In the genomic region with DNA sequence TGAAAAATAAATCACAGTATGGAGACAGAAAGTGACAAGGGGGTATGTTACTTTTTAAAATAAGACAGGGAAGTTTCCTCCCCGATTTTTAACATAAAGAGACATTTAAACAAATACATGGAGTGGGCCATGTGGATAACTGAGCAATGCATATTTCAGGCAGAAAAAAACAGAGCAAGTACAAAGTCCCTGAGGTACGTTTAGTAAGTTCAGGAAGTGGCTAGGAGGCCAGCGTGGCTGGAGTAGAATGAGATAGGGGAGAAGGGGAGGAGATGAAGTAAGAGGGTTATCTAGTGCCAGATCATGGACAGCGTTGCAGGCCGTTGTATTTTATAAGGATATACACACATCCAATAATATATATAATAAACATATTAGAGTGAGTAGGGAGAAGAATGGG, we compare ENCODE assay signal across 33 cellular contexts.
"Had no signal": no experiment of that assay in that cellular context is flagged by ENCODE, and none has a peak within 500 bp of the region (broad histone marks: within the 10 kb centered on the region; RNA-seq: fewer than 3 reads in every experiment).

No MANE protein-coding gene starts in this region.

- H3K27me3 ChIP-seq: ascending aorta, cardiac muscle cell had no signal

- H3K27ac ChIP-seq: ascending aorta, cardiac muscle cell, WERI-Rb-1 had no signal

- ATAC-seq: activated CD4-positive, alpha-beta T cell treated with anti-CD3 and anti-CD28 coated beads for 36 hours; activated CD4-positive, CD25-positive, alpha-beta regulatory T cell treated with anti-CD3 and anti-CD28 coated beads, Interleukin-2, amount 50 U/mL, for 24 hours; activated CD8-positive, alpha-beta T cell treated with anti-CD3 and anti-CD28 coated beads, Interleukin-2, amount 10 ng/mL, durations not matched to agents 7 days and 5 days; activated naive CD8-positive, alpha-beta T cell treated with anti-CD3 and anti-CD28 coated beads, Interleukin-2, amount 50 U/mL, for 24 hours; activated T-cell treated with anti-CD3 and anti-CD28 coated beads, Interleukin-2, amount 50 U/mL, for 4 hours; activated T-cell treated with anti-CD3 and anti-CD28 coated beads, Interleukin-2, amount 50 U/mL, for 72 hours; activated T-helper 17 cell treated with anti-CD3 and anti-CD28 coated beads, Interleukin-2, amount 50 U/mL, for 72 hours; WTC11 had no signal

- H3K36me3 ChIP-seq: ascending aorta, cardiac muscle cell, WERI-Rb-1 had no signal

- H3K4me3 ChIP-seq: ascending aorta, cardiac muscle cell had no signal

- FAIRE-seq: bronchial epithelial cell had no signal

- H3K9me3 ChIP-seq: ascending aorta had no signal

- DNase-seq: activated CD4-positive, alpha-beta memory T cell treated with anti-CD3 and anti-CD28 coated beads, Interleukin-2, amount 10 ng/mL, durations not matched to agents 7 days and 5 days; activated CD4-positive, alpha-beta T cell treated with anti-CD3 and anti-CD28 coated beads for 1 hour; activated CD4-positive, alpha-beta T cell treated with anti-CD3 and anti-CD28 coated beads for 36 hours; activated CD4-positive, alpha-beta T cell treated with anti-CD3 and anti-CD28 coated beads for 48 hours; activated CD4-positive, alpha-beta T cell treated with anti-CD3 and anti-CD28 coated beads, Interleukin-2, amount 10 ng/mL, durations not matched to agents 7 days and 5 days; activated CD4-positive, alpha-beta T cell treated with anti-CD3 and anti-CD28 coated beads, Interleukin-2, amount 50 U/mL, for 48 hours; activated CD4-positive, CD25-positive, alpha-beta regulatory T cell; activated CD8-positive, alpha-beta memory T cell treated with anti-CD3 and anti-CD28 coated beads, Interleukin-2, amount 50 U/mL, for 4 hours; activated CD8-positive, alpha-beta T cell treated with anti-CD3 and anti-CD28 coated beads, Interleukin-2, amount 10 ng/mL, durations not matched to agents 7 days and 5 days; activated effector memory CD4-positive, alpha-beta T cell treated with Interleukin-2 at 50 U/mL for 16 hours; activated gamma-delta T cell; activated naive CD4-positive, alpha-beta T cell treated with anti-CD3 and anti-CD28 coated beads, Interleukin-2, amount 10 ng/mL, durations not matched to agents 7 days and 5 days; activated naive CD4-positive, alpha-beta T cell treated with Interleukin-2 at 50 U/mL for 16 hours; activated naive CD8-positive, alpha-beta T cell treated with anti-CD3 and anti-CD28 coated beads, Interleukin-2, amount 10 ng/mL, durations not matched to agents 7 days and 5 days; activated naive CD8-positive, alpha-beta T cell treated with anti-CD3 and anti-CD28 coated beads, Interleukin-2, amount 50 U/mL, for 24 hours; activated T-cell treated with anti-CD3 and anti-CD28 coated beads for 4 hours; activated T-cell treated with anti-CD3 and anti-CD28 coated beads, Interleukin-2, amount 50 U/mL, for 1 hour; activated T-cell treated with anti-CD3 and anti-CD28 coated beads, Interleukin-2, amount 50 U/mL, for 4 hours; activated T-cell treated with anti-CD3 and anti-CD28 coated beads, Interleukin-2, amount 50 U/mL, for 72 hours; amygdala; anterior cingulate cortex; caudate nucleus; cerebellar nuclear complex; T-helper 1 cell; T-helper 2 cell; T-helper 9 cell; WERI-Rb-1 had no signal
